In genomic region chr1:152654110-152654509, GRCh38 we compare ENCODE assay signal across 6 cellular contexts. TPM values are rescaled to one million over a fixed set of nuclear protein-coding genes. Genes with fewer than 3 reads are reported as not detected.
DNase-seq lines count a peak whose midpoint lies in the region; ATAC-seq lines count a peak whose summit lies in the region.

No MANE protein-coding gene starts in this region.

- H4K8ac ChIP-seq in mesendoderm (ENCODE audit: low read depth, low read length) (no peak overlapping the region), mesenchymal stem cell (ENCODE audit: low read length) (no peak overlapping the region)

- no CpG with 5 or more reads among the region's 10 CpGs for WGBS in mesendoderm (ENCODE audit: extremely low coverage, insufficient coverage, low lambda C conversion rate)
- 49% methylated on average over 4 of the region's 10 CpGs for WGBS in mesenchymal stem cell

- no peaks in the 10 kb centered on the region for H3K36me3 ChIP-seq in mesendoderm (ENCODE audit: control insufficient read depth, insufficient read depth, low read length)
- H3K36me3 ChIP-seq in mesenchymal stem cell (ENCODE audit: control insufficient read depth in 1 of 2, insufficient read depth in 2 of 2, low read depth in 1 of 2, low read length in 2 of 2) = no peaks in the 10 kb centered on the region

- no peak overlapping the region for H4K91ac ChIP-seq in mesenchymal stem cell (ENCODE audit: low read length)

- H3K27me3 ChIP-seq in mesendoderm (ENCODE audit: insufficient read depth, low read length, poor library complexity) (no peaks in the 10 kb centered on the region), mesenchymal stem cell (ENCODE audit: control insufficient read depth in 1 of 2, insufficient read depth in 1 of 2, low read length in 2 of 2) (no peaks in the 10 kb centered on the region)

- no peak overlapping the region for H3K56ac ChIP-seq in mesendoderm (ENCODE audit: low read length)

- H3K36me3 Mint-ChIP-seq in activated naive CD4-positive, alpha-beta T cell treated with anti-CD3 and anti-CD28 coated beads, Interleukin-2, amount 10 ng/mL, durations not matched to agents 7 days and 5 days = no peaks in the 10 kb centered on the region

- H4K5ac ChIP-seq in mesendoderm (ENCODE audit: low read length) = no peak overlapping the region

- H3K4ac ChIP-seq in mesendoderm (ENCODE audit: low read depth, low read length) (no peak overlapping the region), mesenchymal stem cell (ENCODE audit: low read depth in 1 of 2, low read length in 2 of 2) (no peak overlapping the region)

- no peaks in the 10 kb centered on the region for H3K4me1 ChIP-seq in mesendoderm (ENCODE audit: control insufficient read depth, low read depth, low read length)
- no peaks in the 10 kb centered on the region for H3K4me1 ChIP-seq in mesenchymal stem cell (ENCODE audit: control insufficient read depth, insufficient read depth, low read depth, low read length)

- H3K9ac ChIP-seq in mesendoderm (ENCODE audit: low read length) (no peak overlapping the region), mesenchymal stem cell (ENCODE audit: low read length) (no peak overlapping the region)

- peaks cover 18% of the 10 kb centered on the region for H3K27me3 Mint-ChIP-seq in activated naive CD4-positive, alpha-beta T cell treated with anti-CD3 and anti-CD28 coated beads, Interleukin-2, amount 10 ng/mL, durations not matched to agents 7 days and 5 days

- H3K4me2 ChIP-seq in mesendoderm (ENCODE audit: low read length) = no peak overlapping the region
- H3K4me2 ChIP-seq in mesenchymal stem cell (ENCODE audit: low read length, poor library complexity, severe bottlenecking) = no peak overlapping the region

- no peak overlapping the region for H3K14ac ChIP-seq in mesenchymal stem cell (ENCODE audit: low read length in 2 of 2)

- no peak overlapping the region for H2BK5ac ChIP-seq in mesendoderm (ENCODE audit: low read length)
- H2BK5ac ChIP-seq in mesenchymal stem cell (ENCODE audit: low read depth, low read length, poor library complexity, severe bottlenecking) = no peak overlapping the region

- no peaks in the 10 kb centered on the region for H3K9me3 Mint-ChIP-seq in activated naive CD4-positive, alpha-beta T cell treated with anti-CD3 and anti-CD28 coated beads, Interleukin-2, amount 10 ng/mL, durations not matched to agents 7 days and 5 days

- no peak overlapping the region for H2BK120ac ChIP-seq in mesendoderm (ENCODE audit: low read depth, low read length)
- H2BK120ac ChIP-seq in mesenchymal stem cell (ENCODE audit: low read depth, low read length) = no peak overlapping the region

- H2BK15ac ChIP-seq in mesendoderm (replicated peaks; ENCODE audit: low read depth) = no peak overlapping the region
- H2BK15ac ChIP-seq in mesenchymal stem cell (ENCODE audit: low read depth, poor library complexity, severe bottlenecking) = no peak overlapping the region

- DNase-seq in NCI-H345 treated with DMSO at 0.1 percent for 48 hours (lab: John Stamatoyannopoulos, UW; ENCODE audit: unreplicated experiment) (peak; percentile 28), mesendoderm (peak; percentile 68), mesenchymal stem cell (no peak)
- peak; percentile 69 for DNase-seq in activated naive CD4-positive, alpha-beta T cell treated with anti-CD3 and anti-CD28 coated beads, Interleukin-2, amount 10 ng/mL, durations not matched to agents 7 days and 5 days

- H3K23ac ChIP-seq in mesendoderm (ENCODE audit: low read length) (no peak overlapping the region), mesenchymal stem cell (ENCODE audit: low read length in 2 of 2) (no peak overlapping the region)

- CTCF ChIA-PET in activated naive CD4-positive, alpha-beta T cell treated with anti-CD3 and anti-CD28 coated beads, Interleukin-2, amount 10 ng/mL, durations not matched to agents 7 days and 5 days (lab: Charles Lee) = interaction anchor here (0.6 to 1.6 kb wide), 16 partner anchors 8 to 1607 kb away, joined by 3 to 7 read pairs (median 3); partner anchors contain the start of gene LCE3A

- no peak overlapping the region for H2BK12ac ChIP-seq in mesenchymal stem cell (ENCODE audit: low read length in 2 of 2)

- H3K27ac ChIP-seq in mesendoderm (ENCODE audit: low read depth, low read length) (no peak overlapping the region), mesenchymal stem cell (ENCODE audit: low read length, poor library complexity, severe bottlenecking) (no peak overlapping the region)

- no peaks in the 10 kb centered on the region for H3K9me3 ChIP-seq in mesenchymal stem cell (ENCODE audit: control insufficient read depth, low read length)

- H3K27ac Mint-ChIP-seq in activated naive CD4-positive, alpha-beta T cell treated with anti-CD3 and anti-CD28 coated beads, Interleukin-2, amount 10 ng/mL, durations not matched to agents 7 days and 5 days = no peak overlapping the region

- H2AFZ ChIP-seq in mesenchymal stem cell (ENCODE audit: low read depth, low read length) = no peak overlapping the region

- H3K79me1 ChIP-seq in mesendoderm (ENCODE audit: low read length) (no peaks in the 10 kb centered on the region), mesenchymal stem cell (replicated peaks; ENCODE audit: low read length, poor library complexity, severe bottlenecking) (no peaks in the 10 kb centered on the region)

- no peak overlapping the region for H2AK5ac ChIP-seq in mesendoderm (ENCODE audit: low read length)
- H2AK5ac ChIP-seq in mesenchymal stem cell (ENCODE audit: low read length, severe bottlenecking) = no peak overlapping the region

- H3K4me3 ChIP-seq in mesendoderm (ENCODE audit: low read length) (no peak overlapping the region), mesenchymal stem cell (ENCODE audit: insufficient read depth in 1 of 2, low read depth in 1 of 2, low read length in 2 of 2) (no peak overlapping the region)

- peak; percentile 49 for ATAC-seq in GM19035 (IDR thresholded peaks at IDR 0.05; ENCODE audit: unreplicated experiment)
- ATAC-seq in HG03175 (IDR thresholded peaks at IDR 0.05; ENCODE audit: unreplicated experiment) = no peak

- no peak overlapping the region for H3K4me3 Mint-ChIP-seq in activated naive CD4-positive, alpha-beta T cell treated with anti-CD3 and anti-CD28 coated beads, Interleukin-2, amount 10 ng/mL, durations not matched to agents 7 days and 5 days

- H3K18ac ChIP-seq in mesendoderm (ENCODE audit: low read length) (no peak overlapping the region), mesenchymal stem cell (ENCODE audit: low read depth in 1 of 2, low read length in 2 of 2) (no peak overlapping the region)

- no peaks in the 10 kb centered on the region for H3K4me1 Mint-ChIP-seq in activated naive CD4-positive, alpha-beta T cell treated with anti-CD3 and anti-CD28 coated beads, Interleukin-2, amount 10 ng/mL, durations not matched to agents 7 days and 5 days

- no peaks in the 10 kb centered on the region for H3K79me2 ChIP-seq in mesendoderm (ENCODE audit: control insufficient read depth, insufficient read depth, low read length)

RNA-seq across cellular contexts. Expression of gene LCE2D, which starts 9.1 kb away (rescaled TPM):
- not detected for polyA plus RNA-seq in mesendoderm (2013, experiment 1 of 2)
- not detected for polyA plus RNA-seq in mesendoderm (2013, experiment 2 of 2)
- not detected for polyA plus RNA-seq in mesenchymal stem cell (2013, experiment 1 of 2)
- not detected for polyA plus RNA-seq in mesenchymal stem cell (2013, experiment 2 of 2)

RNA-seq across cellular contexts. Expression of gene LCE2C, which starts 21.0 kb away (rescaled TPM):
- not detected for polyA plus RNA-seq in mesendoderm (2013, experiment 1 of 2)
- polyA plus RNA-seq in mesendoderm (2013, experiment 2 of 2) = not detected
- not detected for polyA plus RNA-seq in mesenchymal stem cell (2013, experiment 1 of 2)
- not detected for polyA plus RNA-seq in mesenchymal stem cell (2013, experiment 2 of 2)

RNA-seq across cellular contexts. Expression of gene LCE3A, which starts 31.2 kb away (rescaled TPM):
- polyA plus RNA-seq in mesendoderm (2013, experiment 1 of 2) = not detected
- not detected for polyA plus RNA-seq in mesendoderm (2013, experiment 2 of 2)
- not detected for polyA plus RNA-seq in mesenchymal stem cell (2013, experiment 1 of 2)
- polyA plus RNA-seq in mesenchymal stem cell (2013, experiment 2 of 2) = not detected

RNA-seq across cellular contexts. Expression of gene LCE2B, which starts 31.8 kb away (rescaled TPM):
- polyA plus RNA-seq in mesendoderm (2013, experiment 1 of 2) = not detected
- not detected for polyA plus RNA-seq in mesendoderm (2013, experiment 2 of 2)
- polyA plus RNA-seq in mesenchymal stem cell (2013, experiment 1 of 2) = not detected
- not detected for polyA plus RNA-seq in mesenchymal stem cell (2013, experiment 2 of 2)

RNA-seq across cellular contexts. Expression of gene LCE3B, which starts 40.5 kb away (rescaled TPM):
- polyA plus RNA-seq in mesendoderm (2013, experiment 1 of 2) = not detected
- not detected for polyA plus RNA-seq in mesendoderm (2013, experiment 2 of 2)
- not detected for polyA plus RNA-seq in mesenchymal stem cell (2013, experiment 1 of 2)
- polyA plus RNA-seq in mesenchymal stem cell (2013, experiment 2 of 2) = not detected
